8 cellular contexts compared by ENCODE assay signal in the genomic region with DNA sequence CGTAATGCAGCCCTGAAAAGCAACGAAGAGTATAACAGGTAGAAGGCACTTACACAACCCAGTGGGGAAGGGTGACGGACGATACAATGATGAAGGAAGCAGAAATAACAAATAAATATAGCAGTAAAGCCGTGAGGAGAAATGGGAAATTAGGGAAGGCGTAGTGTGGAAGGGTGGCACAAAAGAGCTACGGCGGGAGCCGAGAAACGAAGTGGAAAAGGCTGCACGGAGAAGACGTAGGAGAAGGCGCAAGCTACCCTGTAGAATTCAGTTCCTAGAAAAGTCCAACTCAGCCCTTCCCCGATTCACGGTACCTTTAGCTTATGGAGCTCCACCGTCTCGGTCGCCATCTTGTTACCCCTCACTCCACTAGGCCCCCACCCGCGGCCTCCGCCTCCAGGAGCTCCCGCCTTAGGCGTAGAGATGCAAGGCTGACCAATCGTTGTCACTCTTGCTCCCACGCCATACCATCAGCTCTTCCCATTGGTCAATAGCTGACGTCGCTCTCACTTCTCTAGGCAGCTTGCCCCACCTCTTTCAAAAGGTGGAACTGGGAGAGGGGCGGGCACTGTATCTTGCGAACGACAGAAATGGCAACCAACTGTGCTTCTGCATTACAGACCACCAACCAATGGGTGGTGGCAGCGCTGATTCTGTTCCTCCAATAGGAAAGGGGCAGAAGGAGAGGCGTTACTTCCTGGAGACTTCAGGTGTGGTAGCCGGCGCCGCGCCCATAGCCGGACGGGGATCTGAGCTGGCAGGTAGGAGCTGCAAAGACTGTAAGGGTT. TPM values are rescaled to one million over a fixed set of nuclear protein-coding genes. Genes with fewer than 3 reads are reported as not detected.
DNase-seq lines count a peak whose midpoint lies in the region; ATAC-seq and TF ChIP-seq lines count a peak whose summit lies in the region.

Gene ORMDL2 (plus strand): TSS at position 690 of the 788 bp plus-strand sequence. CDS start 959 bp downstream, outside the sequence.
Gene SARNP (minus strand): TSS at position 373 of the 788 bp plus-strand sequence. CDS start 23 bp downstream, at position 350.

- H3K9me3 Mint-ChIP-seq in activated CD4-positive, alpha-beta T cell treated with anti-CD3 and anti-CD28 coated beads for 36 hours (ENCODE audit: low read depth), result no peaks in the 10 kb centered on the region

- H3K4me3 ChIP-seq in BJ (ENCODE audit: low read depth, low read length) (peak within 1 kb of the TSS; percentile 92), choroid plexus epithelial cell (ENCODE audit: low read depth, low read length) (peak within 1 kb of the TSS; percentile 97), kidney epithelial cell (ENCODE audit: low read depth, low read length) (peak within 1 kb of the TSS; percentile 100)

- H3K4me1 Mint-ChIP-seq in activated CD4-positive, alpha-beta T cell treated with anti-CD3 and anti-CD28 coated beads for 36 hours, result peaks cover 49% of the 10 kb centered on the region

- H3K4me3 Mint-ChIP-seq in activated CD4-positive, alpha-beta T cell treated with anti-CD3 and anti-CD28 coated beads for 36 hours, result no peak within 1 kb of the TSS

- intact Hi-C loops in activated CD4-positive, alpha-beta T cell treated with anti-CD3 and anti-CD28 coated beads for 36 hours (cut with DNase I, micrococcal nuclease), result loop anchor here (1.0 to 5.0 kb wide), 17 partner anchors 12 to 870 kb away; partner anchors contain the start of genes DNAJC14 (in 2 of the 2), GDF11 (in 2 of the 2), RPS26 (in 2 of the 2) and ZC3H10 (in 2 of the 2)

- H3K27ac Mint-ChIP-seq in activated CD4-positive, alpha-beta T cell treated with anti-CD3 and anti-CD28 coated beads for 36 hours, result no peak within 1 kb of the TSS

- H3K36me3 Mint-ChIP-seq in activated CD4-positive, alpha-beta T cell treated with anti-CD3 and anti-CD28 coated beads for 36 hours (ENCODE audit: low read depth), result peaks cover 43% of the 10 kb centered on the region

- DNase-seq in BJ (ENCODE audit: low read depth) (peak; percentile 99), GM19240 (ENCODE audit: insufficient read length, low spot score) (peak; percentile 89), NCI-H524 (lab: John Stamatoyannopoulos, UW) (peak; percentile 98 to 99), choroid plexus epithelial cell (ENCODE audit: low read depth) (peak; percentile 100), kidney epithelial cell (ENCODE audit: low read depth) (peak; percentile 99)
- DNase-seq in activated CD4-positive, alpha-beta T cell treated with anti-CD3 and anti-CD28 coated beads for 36 hours, result peak; percentile 97
- DNase-seq in stimulated activated CD4-positive, alpha-beta T cell treated with anti-CD3 and anti-CD28 coated beads, Interleukin-15, amount 100 ng/mL, for 48 hours (ENCODE audit: low read depth in 2 of 2), result peak; percentile 95 to 96

- H3K27me3 ChIP-seq in BJ (ENCODE audit: control insufficient read depth, insufficient read depth, low read length), result no peaks in the 10 kb centered on the region
- no peaks in the 10 kb centered on the region for H3K27me3 ChIP-seq in kidney epithelial cell (ENCODE audit: control insufficient read depth, insufficient read depth, low read length)

- H3K36me3 ChIP-seq in BJ (ENCODE audit: control insufficient read depth, insufficient read depth, low read length), result peaks cover 8% of the 10 kb centered on the region
- peaks cover 2% of the 10 kb centered on the region for H3K36me3 ChIP-seq in kidney epithelial cell (ENCODE audit: control insufficient read depth, insufficient read depth, low read length)

- POLR2A ChIA-PET in BJ (lab: Charles Lee), result interaction anchor here (0.6 to 2.9 kb wide), 6 partner anchors 13 to 144 kb away, joined by 3 to 30 read pairs (median 4); partner anchors contain the start of gene DNAJC14
- POLR2A ChIA-PET in activated CD4-positive, alpha-beta T cell treated with anti-CD3 and anti-CD28 coated beads for 36 hours (lab: Charles Lee), result interaction anchor here (0.5 to 2.8 kb wide), 22 partner anchors 9 to 819 kb away, joined by 3 to 43 read pairs (median 4); partner anchors contain the start of genes DNAJC14, ESYT1, PA2G4 and RAB5B

- H3K27me3 Mint-ChIP-seq in activated CD4-positive, alpha-beta T cell treated with anti-CD3 and anti-CD28 coated beads for 36 hours, result no peaks in the 10 kb centered on the region

- peak; percentile 95 for ATAC-seq in HG03457 (IDR thresholded peaks at IDR 0.05; ENCODE audit: unreplicated experiment)
- peak; percentile 98 for ATAC-seq in activated CD4-positive, alpha-beta T cell treated with anti-CD3 and anti-CD28 coated beads for 36 hours

- CTCF ChIA-PET in BJ (lab: Yijun Ruan, JAX), result interaction anchor here (0.6 to 4.7 kb wide), 14 partner anchors 11 to 361 kb away, joined by 3 to 20 read pairs (median 4); partner anchors contain the start of genes DNAJC14 and PYM1
- CTCF ChIA-PET in activated CD4-positive, alpha-beta T cell treated with anti-CD3 and anti-CD28 coated beads for 36 hours (lab: Charles Lee), result interaction anchor here (0.7 to 3.6 kb wide), 26 partner anchors 9 to 646 kb away, joined by 3 to 25 read pairs (median 4); partner anchors contain the start of genes BLOC1S1, DNAJC14, ESYT1 and PA2G4

- TF ChIP-seq CTCF in BJ (IDR thresholded peaks at IDR 0.05; ENCODE audit: insufficient read depth, low read depth, low read length) (no peak), choroid plexus epithelial cell (conservative IDR thresholded peaks at IDR 0.05; ENCODE audit: low read depth, low read length) (no peak), kidney epithelial cell (IDR thresholded peaks at IDR 0.05; ENCODE audit: insufficient read depth, low read length, poor library complexity, severe bottlenecking) (no peak)

RNA-seq across cellular contexts. Expression of gene ORMDL2, which starts in this region (rescaled TPM):
- polyA plus RNA-seq in BJ (2011; rRNA removed), result 47.4 and 63.9 TPM in 2 replicates
- 40.1 and 57.1 TPM in 2 replicates for polyA minus RNA-seq in BJ (2011; rRNA and poly(A)+ RNA removed)
- 10 to 100 TPM; 29.4 to 35.6 TPM for total RNA-seq in activated CD4-positive, alpha-beta T cell treated with anti-CD3 and anti-CD28 coated beads for 36 hours
- 37.0 and 42.6 TPM in 2 replicates for total RNA-seq in kidney epithelial cell

RNA-seq across cellular contexts. Expression of gene SARNP, which starts in this region (rescaled TPM):
- polyA plus RNA-seq in BJ (2011; rRNA removed), result 52.1 and 102 TPM in 2 replicates
- 17.8 and 23.2 TPM in 2 replicates for polyA minus RNA-seq in BJ (2011; rRNA and poly(A)+ RNA removed)
- total RNA-seq in activated CD4-positive, alpha-beta T cell treated with anti-CD3 and anti-CD28 coated beads for 36 hours, result 100 to 1,000 TPM; 111 to 114 TPM
- total RNA-seq in kidney epithelial cell, result 123 and 141 TPM in 2 replicates

Comparison
In these comparisons a context has a peak if more than half of its experiments do, and no peak if none do; other contexts are left out.
1. Peak in every context shown above with its lines: DNase-seq, ATAC-seq and H3K4me3 ChIP-seq.